Comparison of ENCODE assay signal across 21 cellular contexts in the genomic region with DNA sequence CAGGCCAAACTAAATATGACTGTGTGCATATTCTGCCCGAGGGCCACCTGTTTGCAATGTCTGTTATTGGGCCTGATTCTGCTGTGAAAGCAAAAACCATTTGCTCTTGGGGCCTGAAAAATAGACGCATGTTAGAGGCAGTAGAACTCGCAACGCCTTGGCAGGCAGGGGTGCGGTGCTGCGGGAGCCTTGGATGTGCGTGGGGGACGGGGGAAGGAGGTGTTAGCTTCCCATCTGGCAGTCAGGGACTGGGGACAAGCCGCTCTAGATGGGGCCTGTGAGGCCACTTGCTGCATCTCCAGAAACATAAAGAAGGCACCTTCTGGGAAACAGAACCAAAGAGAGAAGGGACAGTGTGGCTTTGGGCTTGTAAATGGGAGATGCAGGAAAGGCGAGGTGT.
DNase-seq lines count a peak whose midpoint lies in the region; ATAC-seq, FAIRE-seq and TF ChIP-seq lines count a peak whose summit lies in the region.
"Had no signal": no experiment of that assay in that cellular context is flagged by ENCODE, and none has a peak within 500 bp of the region (broad histone marks: within the 10 kb centered on the region; RNA-seq: fewer than 3 reads in every experiment).

No MANE protein-coding gene starts in this region.

- no peak overlapping the region for H3K4me3 Mint-ChIP-seq in nephron
- H3K4me3 Mint-ChIP-seq: CD4-positive, alpha-beta T cell; HFFc6; IgD-negative memory B cell had no signal

- peaks cover 37% of the 10 kb centered on the region for H3K27me3 Mint-ChIP-seq in nephron (ENCODE audit: low read depth)

- H3K27ac Mint-ChIP-seq in nephron, result peak overlapping the region in 2 of 3 experiments; percentile 31 to 74
- H3K27ac Mint-ChIP-seq: CD4-positive, alpha-beta T cell; HFFc6; IgD-negative memory B cell had no signal

- H3K36me3 Mint-ChIP-seq in nephron (ENCODE audit: low read depth), result peaks cover 4% of the 10 kb centered on the region
- H3K36me3 Mint-ChIP-seq: IgD-negative memory B cell had no signal

- no peak for FAIRE-seq in RCC 7860 (lab: Jason Lieb, UNC)
- FAIRE-seq: A549, D721Med, G401.6, GM12891, GM19239, H54, HepG2 had no signal

- H3K27me3 ChIP-seq in dorsolateral prefrontal cortex, result peaks cover 0 to 12% (median 0%) of the 10 kb centered on the region in 45 donors

- H3K9me3 Mint-ChIP-seq in nephron, result no peaks in the 10 kb centered on the region
- H3K9me3 Mint-ChIP-seq: CD4-positive, alpha-beta T cell; HFFc6 had no signal

- peak in 7 of 10 donors; percentile 35 to 74 (median 67) for DNase-seq in dorsolateral prefrontal cortex
- DNase-seq in posterior cingulate gyrus, result peak in 8 of 10 donors; percentile 50 to 94 (median 70)
- DNase-seq in RCC 7860 (ENCODE audit: low spot score), result no peak
- DNase-seq: AML-193; Caco-2; CD4-positive, alpha-beta T cell; GM23248; HFFc6 had no signal

- ATAC-seq in HG03442 (IDR thresholded peaks at IDR 0.05; ENCODE audit: unreplicated experiment) (no peak), GM21576 (IDR thresholded peaks at IDR 0.05; ENCODE audit: unreplicated experiment) (no peak)
- ATAC-seq: A549, HCT116, HepG2 had no signal

- intact Hi-C loops in dorsolateral prefrontal cortex (cut with DNase I), result no loop called here
- intact Hi-C loops in posterior cingulate gyrus (cut with DNase I), result no loop called here

- no peak for TF ChIP-seq CTCF in dorsolateral prefrontal cortex (IDR thresholded peaks at IDR 0.05 in 54 of 56, conservative IDR thresholded peaks at IDR 0.05 in 2 of 56; ENCODE audit: low read depth in 1 of 56, partially characterized antibody in 56 of 56)
- TF ChIP-seq CTCF in nephron (IDR thresholded peaks at IDR 0.05; ENCODE audit: unreplicated experiment in 3 of 3), result no peak

- H3K27ac ChIP-seq in dorsolateral prefrontal cortex, result no peak overlapping the region
- H3K27ac ChIP-seq: A549, C4-2B, GM23248 had no signal

- no peak overlapping the region for H3K4me3 ChIP-seq in dorsolateral prefrontal cortex
- H3K4me3 ChIP-seq: A549, GM23248 had no signal

- peaks cover 51% of the 10 kb centered on the region for H3K4me1 Mint-ChIP-seq in nephron
- H3K4me1 Mint-ChIP-seq: IgD-negative memory B cell had no signal
